ENCODE assay signal across 20 cellular contexts in genomic region chr14:39755269-39755878, GRCh38.
A peak's percentile ranks its signal among the peaks of the same experiment; 100 is the strongest.
DNase-seq lines count a peak whose midpoint lies in the region; ATAC-seq lines count a peak whose summit lies in the region.
"Had no signal": no experiment of that assay in that cellular context is flagged by ENCODE, and none has a peak within 500 bp of the region (broad histone marks: within the 10 kb centered on the region; RNA-seq: fewer than 3 reads in every experiment).

No MANE protein-coding gene starts in this region.

- DNase-seq in DMS79 (lab: John Stamatoyannopoulos, UW) (peak; percentile 2), DMS79 treated with DMSO at 0.1 percent for 48 hours (lab: John Stamatoyannopoulos, UW) (no peak), SKM-1 treated with dmso at 0.1 percent for 144 hours (lab: John Stamatoyannopoulos, UW; ENCODE audit: unreplicated experiment) (no peak)
- no peak for DNase-seq in activated CD4-positive, alpha-beta memory T cell treated with anti-CD3 and anti-CD28 coated beads for 36 hours
- no peak for DNase-seq in activated T-cell treated with anti-CD3 and anti-CD28 coated beads, Interleukin-2, amount 50 U/mL, for 48 hours
- DNase-seq: activated B cell treated with CpG ODN at 0.5 μM for 24 hours; activated naive CD8-positive, alpha-beta T cell treated with anti-CD3 and anti-CD28 coated beads for 36 hours; immature natural killer cell; NCI-H2029 treated with DMSO at 0.1 percent for 48 hours; NCI-H748 treated with DMSO at 0.1 percent for 48 hours; RPMI8226; sigmoid colon; stimulated activated CD4-positive, alpha-beta T cell treated with anti-CD3 and anti-CD28 coated beads, Interleukin-4, amount 100 ng/mL, for 24 hours; T-helper 1 cell; upper lobe of right lung had no signal

- H3K27ac Mint-ChIP-seq in activated CD4-positive, alpha-beta memory T cell treated with anti-CD3 and anti-CD28 coated beads for 36 hours = no peak overlapping the region
- H3K27ac Mint-ChIP-seq: activated B cell treated with CpG ODN at 0.5 μM for 24 hours; activated naive CD8-positive, alpha-beta T cell treated with anti-CD3 and anti-CD28 coated beads for 36 hours; immature natural killer cell; stimulated activated effector memory CD8-positive, alpha-beta T cell treated with anti-CD3 and anti-CD28 coated beads, Interleukin-12 subunit alpha, Interleukin-12 subunit beta, amount 100 ng/mL, for 72 hours had no signal

- no peaks in the 10 kb centered on the region for H3K36me3 Mint-ChIP-seq in activated CD4-positive, alpha-beta memory T cell treated with anti-CD3 and anti-CD28 coated beads for 36 hours
- H3K36me3 Mint-ChIP-seq: activated naive CD8-positive, alpha-beta T cell treated with anti-CD3 and anti-CD28 coated beads for 36 hours; stimulated activated effector memory CD8-positive, alpha-beta T cell treated with anti-CD3 and anti-CD28 coated beads, Interleukin-12 subunit alpha, Interleukin-12 subunit beta, amount 100 ng/mL, for 72 hours had no signal

- ATAC-seq in HG02798 (IDR thresholded peaks at IDR 0.05; ENCODE audit: poor library complexity, unreplicated experiment) = peak; percentile 54
- peak; percentile 90 for ATAC-seq in HG03460 (IDR thresholded peaks at IDR 0.05; ENCODE audit: unreplicated experiment)
- no peak for ATAC-seq in HG02840 (IDR thresholded peaks at IDR 0.05; ENCODE audit: low FRiP score, unreplicated experiment)
- ATAC-seq: stimulated activated effector memory CD8-positive, alpha-beta T cell treated with anti-CD3 and anti-CD28 coated beads, Interleukin-12 subunit alpha, Interleukin-12 subunit beta, amount 100 ng/mL, for 72 hours; upper lobe of right lung had no signal

- H3K9me3 Mint-ChIP-seq in activated CD4-positive, alpha-beta memory T cell treated with anti-CD3 and anti-CD28 coated beads for 36 hours = no peaks in the 10 kb centered on the region
- H3K9me3 Mint-ChIP-seq: activated B cell treated with CpG ODN at 0.5 μM for 24 hours; activated naive CD8-positive, alpha-beta T cell treated with anti-CD3 and anti-CD28 coated beads for 36 hours; central memory CD8-positive, alpha-beta T cell had no signal

- no peak overlapping the region for H3K4me3 Mint-ChIP-seq in activated CD4-positive, alpha-beta memory T cell treated with anti-CD3 and anti-CD28 coated beads for 36 hours
- H3K4me3 Mint-ChIP-seq: activated B cell treated with CpG ODN at 0.5 μM for 24 hours; activated naive CD8-positive, alpha-beta T cell treated with anti-CD3 and anti-CD28 coated beads for 36 hours; central memory CD8-positive, alpha-beta T cell; immature natural killer cell; stimulated activated effector memory CD8-positive, alpha-beta T cell treated with anti-CD3 and anti-CD28 coated beads, Interleukin-12 subunit alpha, Interleukin-12 subunit beta, amount 100 ng/mL, for 72 hours had no signal

- H3K4me1 Mint-ChIP-seq in activated CD4-positive, alpha-beta memory T cell treated with anti-CD3 and anti-CD28 coated beads for 36 hours (ENCODE audit: low read depth) = no peaks in the 10 kb centered on the region
- H3K4me1 Mint-ChIP-seq: activated B cell treated with CpG ODN at 0.5 μM for 24 hours; activated naive CD8-positive, alpha-beta T cell treated with anti-CD3 and anti-CD28 coated beads for 36 hours; central memory CD8-positive, alpha-beta T cell; immature natural killer cell; stimulated activated effector memory CD8-positive, alpha-beta T cell treated with anti-CD3 and anti-CD28 coated beads, Interleukin-12 subunit alpha, Interleukin-12 subunit beta, amount 100 ng/mL, for 72 hours had no signal

- POLR2A ChIA-PET in activated CD4-positive, alpha-beta memory T cell treated with anti-CD3 and anti-CD28 coated beads for 36 hours (lab: Charles Lee) = no interaction called here

- CTCF ChIA-PET in activated CD4-positive, alpha-beta memory T cell treated with anti-CD3 and anti-CD28 coated beads for 36 hours (lab: Charles Lee) = no interaction called here

- H3K27me3 Mint-ChIP-seq in activated CD4-positive, alpha-beta memory T cell treated with anti-CD3 and anti-CD28 coated beads for 36 hours = no peaks in the 10 kb centered on the region
- H3K27me3 Mint-ChIP-seq: activated B cell treated with CpG ODN at 0.5 μM for 24 hours; activated naive CD8-positive, alpha-beta T cell treated with anti-CD3 and anti-CD28 coated beads for 36 hours; central memory CD8-positive, alpha-beta T cell had no signal

- intact Hi-C loops in activated CD4-positive, alpha-beta memory T cell treated with anti-CD3 and anti-CD28 coated beads for 36 hours (cut with micrococcal nuclease) = no loop called here
